8 cellular contexts compared by ENCODE assay signal in genomic region chr19:2944775-2945574, GRCh38. TPM values are rescaled to one million over a fixed set of nuclear protein-coding genes. Genes with fewer than 3 reads are reported as not detected.
DNase-seq lines count a peak whose midpoint lies in the region; ATAC-seq and TF ChIP-seq lines count a peak whose summit lies in the region.

ZNF77 (minus strand) TSS chr19:2944971; CDS start chr19:2944840, 131 bp downstream.

- H4K20me1 ChIP-seq in H9 (ENCODE audit: control insufficient read depth, insufficient read depth, insufficient read length), result no peaks in the 10 kb centered on the region

- no peaks in the 10 kb centered on the region for H3K27me3 Mint-ChIP-seq in H9 (ENCODE audit: low read depth)
- H3K27me3 Mint-ChIP-seq in neural crest cell (ENCODE audit: low read depth), result peaks cover 3% of the 10 kb centered on the region

- H3K79me1 ChIP-seq in H9 (ENCODE audit: insufficient read depth, low read depth, low read length, poor library complexity, severe bottlenecking), result no peaks in the 10 kb centered on the region

- H3K79me2 ChIP-seq in H9 (ENCODE audit: insufficient read depth, low read length), result peaks cover 5% of the 10 kb centered on the region; the same call in 1 of the 2 replicates

- H4K5ac ChIP-seq in H9 (ENCODE audit: insufficient read length, low read depth, low read length), result no peak within 1 kb of the TSS

- peak; percentile 98 for DNase-seq in H9
- DNase-seq in MG63, result peak; percentile 94
- DNase-seq in SIG-M5 (lab: John Stamatoyannopoulos, UW), result peak; percentile 92
- DNase-seq in activated naive CD4-positive, alpha-beta T cell (lab: John Stamatoyannopoulos, UW), result peak; percentile 93 to 98 (median 96)
- peak; percentile 97 to 98 for DNase-seq in foreskin keratinocyte
- peak; percentile 97 for DNase-seq in neural crest cell (ENCODE audit: low read depth, low spot score)
- peak; percentile 99 for DNase-seq in stomach

- H3K4me1 ChIP-seq in ES-I3 (ENCODE audit: insufficient read depth, low read length), result 0 out of 2 replicates have a peak, but pooled peaks cover 9% of the 10 kb centered on the region
- peaks cover 3% of the 10 kb centered on the region; the same call in 1 of the 2 replicates for H3K4me1 ChIP-seq in H9 (ENCODE audit: insufficient read depth, low read length)
- no peaks in the 10 kb centered on the region for H3K4me1 ChIP-seq in foreskin keratinocyte
- H3K4me1 ChIP-seq in stomach, result peaks cover 16 to 48% (median 35%) of the 10 kb centered on the region in 4 donors

- H4K8ac ChIP-seq in H9 (replicated peaks; ENCODE audit: insufficient read length, low read depth, low read length), result no peak within 1 kb of the TSS

- H3K27ac ChIP-seq in H9 (ENCODE audit: insufficient read length, low read depth, low read length) (no peak within 1 kb of the TSS), foreskin keratinocyte (peak within 1 kb of the TSS; percentile 57), stomach (peak within 1 kb of the TSS; percentile 93 to 95 (median 94))

- no CpG with 5 or more reads among the region's 74 CpGs for whole genome bisulfite sequencing in H9 (ENCODE audit: extremely low coverage, insufficient read length, low lambda C conversion rate)
- 1 to 2% (median 1%) methylated on average over 38 to 74 of the region's 74 CpGs for WGBS in stomach, 5 donors

- no peak for TF ChIP-seq EP300 in stomach (IDR thresholded peaks at IDR 0.05)

- H3K4ac ChIP-seq in H9 (ENCODE audit: low read depth, low read length), result no peak within 1 kb of the TSS

- H3K9ac ChIP-seq in ES-I3 (ENCODE audit: low read depth, low read length) (peak within 1 kb of the TSS; percentile 74), H9 (ENCODE audit: extremely low read depth, insufficient read length, low read length) (peak within 1 kb of the TSS; percentile 46)

- H3T11ph ChIP-seq in H9 (ENCODE audit: low read length), result no peak within 1 kb of the TSS

- H3K9me3 Mint-ChIP-seq in H9 (peaks cover 0 to 2% of the 10 kb centered on the region in 2 experiments; a peak in 1 of 5 replicates), neural crest cell (no peaks in the 10 kb centered on the region)

- H2BK5ac ChIP-seq in H9 (ENCODE audit: insufficient read length, low read length), result no peak within 1 kb of the TSS

- ATAC-seq in foreskin keratinocyte, result peak; percentile 97

- no peak for TF ChIP-seq CTCF in H9 (conservative IDR thresholded peaks at IDR 0.05)
- no peak for TF ChIP-seq CTCF in foreskin keratinocyte (conservative IDR thresholded peaks at IDR 0.05)
- TF ChIP-seq CTCF in neural crest cell (conservative IDR thresholded peaks at IDR 0.05), result peak; percentile 8
- TF ChIP-seq CTCF in stomach (IDR thresholded peaks at IDR 0.05), result peak in 2 of 7 experiments; percentile 12 to 15

- no peak within 1 kb of the TSS for H2AFZ ChIP-seq in H9 (ENCODE audit: low read length)

- H3K27me3 ChIP-seq in H9 (ENCODE audit: insufficient read depth, low read length) (no peaks in the 10 kb centered on the region), MG63 (no peaks in the 10 kb centered on the region), foreskin keratinocyte (no peaks in the 10 kb centered on the region), stomach (no peaks in the 10 kb centered on the region)

- no peak within 1 kb of the TSS for H2BK120ac ChIP-seq in H9 (ENCODE audit: low read depth, low read length, poor library complexity, severe bottlenecking)

- H2BK15ac ChIP-seq in H9 (ENCODE audit: low read depth, low read length), result no peak within 1 kb of the TSS

- TF ChIP-seq POLR2A in stomach (IDR thresholded peaks at IDR 0.05), result peak in 1 of 4 donors; percentile 12

- H3K14ac ChIP-seq in H9 (ENCODE audit: insufficient read depth, low read length), result no peak within 1 kb of the TSS; the same call in 1 of the 2 replicates

- H3K4me3 ChIP-seq in MG63 (peak within 1 kb of the TSS; percentile 92), stomach (peak within 1 kb of the TSS; percentile 70 to 97 (median 83))

- H3K4me1 Mint-ChIP-seq in H9, result peaks cover 12 to 18% of the 10 kb centered on the region in 2 experiments
- H3K4me1 Mint-ChIP-seq in neural crest cell, result peaks cover 32% of the 10 kb centered on the region

- H3K36me3 Mint-ChIP-seq in H9 (ENCODE audit: insufficient read depth in 1 of 3, low read depth in 3 of 3), result no peaks in the 10 kb centered on the region; a peak in 1 of 7 replicates
- no peaks in the 10 kb centered on the region for H3K36me3 Mint-ChIP-seq in neural crest cell (ENCODE audit: low read depth)

- no peak within 1 kb of the TSS for H3K56ac ChIP-seq in H9 (ENCODE audit: insufficient read length, low read depth, low read length)

- H3K9me3 ChIP-seq in ES-I3 (ENCODE audit: control insufficient read depth, insufficient read depth, low read length), result no peaks in the 10 kb centered on the region
- no peaks in the 10 kb centered on the region for H3K9me3 ChIP-seq in H9 (ENCODE audit: control insufficient read depth, low read depth, low read length)
- H3K9me3 ChIP-seq in MG63, result no peaks in the 10 kb centered on the region
- no peaks in the 10 kb centered on the region for H3K9me3 ChIP-seq in stomach

- H3K27ac Mint-ChIP-seq in H9, result peak within 1 kb of the TSS; percentile 72 to 93 (median 87); a peak in 4 of 7 replicates
- peak within 1 kb of the TSS; percentile 98 for H3K27ac Mint-ChIP-seq in neural crest cell (ENCODE audit: unreplicated experiment)

- H3K4me3 Mint-ChIP-seq in H9 (peak within 1 kb of the TSS; percentile 84 to 92), neural crest cell (peak within 1 kb of the TSS; percentile 94)

- H2AK5ac ChIP-seq in H9 (ENCODE audit: insufficient read length, low read length), result no peak within 1 kb of the TSS

- H3K36me3 ChIP-seq in ES-I3 (ENCODE audit: insufficient read depth, low read length), result no peaks in the 10 kb centered on the region
- H3K36me3 ChIP-seq in MG63, result no peaks in the 10 kb centered on the region
- peaks cover 0 to under 1% (median under 1%) of the 10 kb centered on the region in 4 donors for H3K36me3 ChIP-seq in stomach

- no peak within 1 kb of the TSS for H2BK20ac ChIP-seq in H9 (ENCODE audit: low read depth, low read length, poor library complexity, severe bottlenecking)

- peak within 1 kb of the TSS; percentile 13 for H3K18ac ChIP-seq in H9 (ENCODE audit: insufficient read length, low read depth, low read length)

- peaks cover 5% of the 10 kb centered on the region for H3K23me2 ChIP-seq in H9 (ENCODE audit: insufficient read length, low read depth, low read length, poor library complexity, severe bottlenecking)

- H4K91ac ChIP-seq in H9 (ENCODE audit: insufficient read length, low read depth, low read length), result no peak within 1 kb of the TSS

- intact Hi-C loops in stomach (cut with DNase I; ENCODE audit: low total_unique reads), result no loop called here

- no peak within 1 kb of the TSS for H3K23ac ChIP-seq in H9 (ENCODE audit: insufficient read length, low read depth, low read length)

- peak within 1 kb of the TSS; percentile 78 for H3K4me2 ChIP-seq in H9 (ENCODE audit: insufficient read depth, insufficient read length, low read length)

- H2BK12ac ChIP-seq in H9 (ENCODE audit: insufficient read length, low read depth, low read length), result no peak within 1 kb of the TSS

RNA-seq across cellular contexts. Expression of gene ZNF77, which starts in this region (rescaled TPM):
- 4.3 and 4.6 TPM in 2 replicates for total RNA-seq in H9 (2021)
- total RNA-seq in MG63 (2014; rRNA removed; shearing (Covaris generic); ENCODE audit: low replicate concordance), result 5.0 and 6.8 TPM in 2 replicates
- total RNA-seq in foreskin keratinocyte, result 2.9 and 3.4 TPM in 2 replicates
- polyA plus RNA-seq in foreskin keratinocyte, result 1.9 and 2.2 TPM in 2 replicates
- 7.8 and 7.9 TPM in 2 replicates for total RNA-seq in neural crest cell
- 10 to 100 TPM in 2 of 5 donors, 1 to 10 TPM in 2, under 1 TPM in 1; 0.29 to 65.3 (median 6.5) TPM for total RNA-seq in stomach
- 1 to 10 TPM; 2.0 to 2.4 (median 2.3) TPM for polyA plus RNA-seq in stomach
